ENCODE assay signal across 20 cellular contexts in the genomic region with DNA sequence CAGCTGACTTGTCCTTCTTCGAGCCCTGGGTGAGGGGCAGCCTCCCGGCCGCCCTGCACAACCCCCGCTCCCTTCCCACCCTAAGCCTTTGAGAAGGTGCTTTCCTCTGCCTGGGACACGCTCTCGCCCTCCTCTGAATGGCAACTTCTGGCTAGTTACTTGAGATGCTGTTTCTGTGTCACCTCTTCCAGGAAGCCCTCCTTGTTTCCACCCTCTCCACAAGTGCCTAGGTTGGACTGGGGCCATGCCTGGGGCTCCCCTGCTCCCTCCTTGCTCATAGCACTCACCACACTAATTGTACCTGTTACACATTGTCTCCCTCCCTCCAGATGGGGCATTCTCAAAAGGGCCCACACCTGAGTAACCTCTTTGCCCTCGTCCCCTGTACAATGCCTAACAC.
DNase-seq lines count a peak whose midpoint lies in the region; ATAC-seq, FAIRE-seq and TF ChIP-seq lines count a peak whose summit lies in the region.
"Had no signal": no experiment of that assay in that cellular context is flagged by ENCODE, and none has a peak within 500 bp of the region (broad histone marks: within the 10 kb centered on the region; RNA-seq: fewer than 3 reads in every experiment).

No MANE protein-coding gene starts in this region.

- TF ChIP-seq CTCF in MM.1S (IDR thresholded peaks at IDR 0.05; ENCODE audit: low read length) (no peak), neural progenitor cell (IDR thresholded peaks at IDR 0.05) (no peak)

- H3K9me3 Mint-ChIP-seq in activated T-helper 17 cell treated with anti-CD3 and anti-CD28 coated beads, Interleukin-2, amount 50 U/mL, for 72 hours, result no peaks in the 10 kb centered on the region
- H3K9me3 Mint-ChIP-seq in neural progenitor cell, result no peaks in the 10 kb centered on the region
- H3K9me3 Mint-ChIP-seq in activated CD4-positive, alpha-beta T cell treated with anti-CD3 and anti-CD28 coated beads, Interleukin-2, amount 10 ng/mL, durations not matched to agents 24 days and 14 days, result no peaks in the 10 kb centered on the region
- H3K9me3 Mint-ChIP-seq: CD8-positive, alpha-beta memory T cell had no signal

- intact Hi-C loops in activated CD4-positive, alpha-beta T cell treated with anti-CD3 and anti-CD28 coated beads, Interleukin-2, amount 10 ng/mL, durations not matched to agents 24 days and 14 days (cut with micrococcal nuclease), result no loop called here

- no peaks in the 10 kb centered on the region for H3K9me2 ChIP-seq in MM.1S (replicated peaks; ENCODE audit: insufficient read depth, low read length)

- H3K9me3 ChIP-seq in MM.1S (replicated peaks; ENCODE audit: insufficient read depth, low read length), result no peaks in the 10 kb centered on the region
- H3K9me3 ChIP-seq in neural progenitor cell (ENCODE audit: low read depth), result no peaks in the 10 kb centered on the region
- H3K9me3 ChIP-seq: MG63 had no signal

- peaks cover 7% of the 10 kb centered on the region for H3K27me3 Mint-ChIP-seq in activated T-helper 17 cell treated with anti-CD3 and anti-CD28 coated beads, Interleukin-2, amount 50 U/mL, for 72 hours
- peaks cover 22% of the 10 kb centered on the region for H3K27me3 Mint-ChIP-seq in neural progenitor cell (ENCODE audit: insufficient read depth, low read depth)
- H3K27me3 Mint-ChIP-seq in activated CD4-positive, alpha-beta T cell treated with anti-CD3 and anti-CD28 coated beads, Interleukin-2, amount 10 ng/mL, durations not matched to agents 24 days and 14 days, result peaks cover 2% of the 10 kb centered on the region

- H3K36me3 Mint-ChIP-seq in activated T-helper 17 cell treated with anti-CD3 and anti-CD28 coated beads, Interleukin-2, amount 50 U/mL, for 72 hours (ENCODE audit: low read depth), result no peaks in the 10 kb centered on the region
- H3K36me3 Mint-ChIP-seq in neural progenitor cell, result no peaks in the 10 kb centered on the region
- no peaks in the 10 kb centered on the region for H3K36me3 Mint-ChIP-seq in activated CD4-positive, alpha-beta T cell treated with anti-CD3 and anti-CD28 coated beads, Interleukin-2, amount 10 ng/mL, durations not matched to agents 24 days and 14 days (ENCODE audit: low read depth)
- H3K36me3 Mint-ChIP-seq: CD8-positive, alpha-beta memory T cell had no signal

- H4K20me1 ChIP-seq in MM.1S (ENCODE audit: insufficient read depth, low read length) (no peaks in the 10 kb centered on the region), neural progenitor cell (ENCODE audit: low read depth) (peaks cover 48% of the 10 kb centered on the region)

- TF ChIP-seq POLR2A in GM12891 (IDR thresholded peaks at IDR 0.05; ENCODE audit: low read depth, low read length), result no peak

- no peak for DNase-seq in MM.1S
- no peak for DNase-seq in neural progenitor cell (ENCODE audit: low spot score)
- DNase-seq in activated CD4-positive, alpha-beta T cell treated with anti-CD3 and anti-CD28 coated beads, Interleukin-2, amount 10 ng/mL, durations not matched to agents 24 days and 14 days, result no peak
- no peak for DNase-seq in NCI-H345 (lab: John Stamatoyannopoulos, UW)
- DNase-seq in GM12891 (ENCODE audit: insufficient read length, low spot score), result no peak
- no peak for DNase-seq in NCI-H226
- DNase-seq: CD8-positive, alpha-beta memory T cell; DMS 273 treated with DMSO at 0.1 percent for 48 hours; DMS79; GF-D8; GOT3; HCEC 1CT; MG63; NCI-H2029 treated with DMSO at 0.1 percent for 48 hours; NCI-H510A; SIG-M5 had no signal

- H3K4me3 ChIP-seq in MM.1S (ENCODE audit: low read length) (peak overlapping the region; percentile 31; the same call in 1 of the 2 replicates), neural progenitor cell (no peak overlapping the region)
- H3K4me3 ChIP-seq: MG63, SK-N-MC had no signal

- no peaks in the 10 kb centered on the region for H3K36me3 ChIP-seq in MM.1S (replicated peaks; ENCODE audit: insufficient read depth, low read length)
- H3K36me3 ChIP-seq in neural progenitor cell, result no peaks in the 10 kb centered on the region
- H3K36me3 ChIP-seq: MG63 had no signal

- peak overlapping the region; percentile 47 for H2AFZ ChIP-seq in MM.1S (ENCODE audit: low read length)
- no peak overlapping the region for H2AFZ ChIP-seq in neural progenitor cell (replicated peaks)

- H3K9ac ChIP-seq in MM.1S (ENCODE audit: low read length) (peak overlapping the region; percentile 43), neural progenitor cell (no peak overlapping the region)

- no peak overlapping the region for H3K4me3 Mint-ChIP-seq in activated T-helper 17 cell treated with anti-CD3 and anti-CD28 coated beads, Interleukin-2, amount 50 U/mL, for 72 hours
- H3K4me3 Mint-ChIP-seq in neural progenitor cell, result peak overlapping the region; percentile 67
- H3K4me3 Mint-ChIP-seq in activated CD4-positive, alpha-beta T cell treated with anti-CD3 and anti-CD28 coated beads, Interleukin-2, amount 10 ng/mL, durations not matched to agents 24 days and 14 days, result no peak overlapping the region
- H3K4me3 Mint-ChIP-seq: B cell; CD8-positive, alpha-beta memory T cell had no signal

- peak overlapping the region; percentile 83 for H3K4me2 ChIP-seq in MM.1S (ENCODE audit: low read depth, low read length)
- H3K4me2 ChIP-seq in neural progenitor cell, result no peak overlapping the region

- peak overlapping the region; percentile 91 for H3K27ac ChIP-seq in MM.1S (ENCODE audit: low read length)
- no peak overlapping the region for H3K27ac ChIP-seq in neural progenitor cell
- H3K27ac ChIP-seq: C4-2B, SK-N-MC had no signal

- H3F3A ChIP-seq in MM.1S (ENCODE audit: insufficient read depth, low read length), result peaks cover 15% of the 10 kb centered on the region
- H3F3A ChIP-seq in neural progenitor cell (ENCODE audit: low read depth), result peaks cover 19% of the 10 kb centered on the region

- H3K4me1 Mint-ChIP-seq in activated T-helper 17 cell treated with anti-CD3 and anti-CD28 coated beads, Interleukin-2, amount 50 U/mL, for 72 hours, result peaks cover 6% of the 10 kb centered on the region
- H3K4me1 Mint-ChIP-seq in neural progenitor cell, result peaks cover 78% of the 10 kb centered on the region
- peaks cover 10% of the 10 kb centered on the region for H3K4me1 Mint-ChIP-seq in activated CD4-positive, alpha-beta T cell treated with anti-CD3 and anti-CD28 coated beads, Interleukin-2, amount 10 ng/mL, durations not matched to agents 24 days and 14 days
- H3K4me1 Mint-ChIP-seq: B cell had no signal

- no peaks in the 10 kb centered on the region for H3K79me2 ChIP-seq in MM.1S (ENCODE audit: low read length)
- H3K79me2 ChIP-seq in neural progenitor cell (ENCODE audit: low read depth), result no peaks in the 10 kb centered on the region

- H3K27me3 ChIP-seq in MM.1S (replicated peaks; ENCODE audit: insufficient read depth, low read length) (no peaks in the 10 kb centered on the region), neural progenitor cell (no peaks in the 10 kb centered on the region)
- H3K27me3 ChIP-seq: MG63 had no signal

- peak overlapping the region; percentile 7 for H3K27ac Mint-ChIP-seq in activated T-helper 17 cell treated with anti-CD3 and anti-CD28 coated beads, Interleukin-2, amount 50 U/mL, for 72 hours
- H3K27ac Mint-ChIP-seq in neural progenitor cell, result peak overlapping the region; percentile 87
- no peak overlapping the region for H3K27ac Mint-ChIP-seq in activated CD4-positive, alpha-beta T cell treated with anti-CD3 and anti-CD28 coated beads, Interleukin-2, amount 10 ng/mL, durations not matched to agents 24 days and 14 days
- H3K27ac Mint-ChIP-seq: B cell had no signal

- FAIRE-seq in GM12891 (lab: Jason Lieb, UNC), result no peak

- ATAC-seq in activated T-helper 17 cell treated with anti-CD3 and anti-CD28 coated beads, Interleukin-2, amount 50 U/mL, for 72 hours (replicated peaks), result no peak

- H3K4me1 ChIP-seq in MM.1S (ENCODE audit: low read length), result peaks cover 36% of the 10 kb centered on the region
- peaks cover 13% of the 10 kb centered on the region for H3K4me1 ChIP-seq in neural progenitor cell

TF ChIP-seq in GM12891, 5 proteins besides CTCF, POLR2A, EP300 and RAD21:
- TF ChIP-seq POLR2AphosphoS5 (IDR thresholded peaks at IDR 0.05; ENCODE audit: low read depth, low read length), result no peak
- TF ChIP-seq POU2F2 (IDR thresholded peaks at IDR 0.05; ENCODE audit: low read depth, low read length), result no peak
- TF ChIP-seq PAX5 (IDR thresholded peaks at IDR 0.05; ENCODE audit: insufficient read depth, low read length, severe bottlenecking), result no peak
- no peak for TF ChIP-seq TAF1 (IDR thresholded peaks at IDR 0.05; ENCODE audit: low read depth, low read length)
- TF ChIP-seq SPI1 (IDR thresholded peaks at IDR 0.05; ENCODE audit: low read depth, low read length), result no peak
